8 cellular contexts compared by ENCODE assay signal in the genomic region with DNA sequence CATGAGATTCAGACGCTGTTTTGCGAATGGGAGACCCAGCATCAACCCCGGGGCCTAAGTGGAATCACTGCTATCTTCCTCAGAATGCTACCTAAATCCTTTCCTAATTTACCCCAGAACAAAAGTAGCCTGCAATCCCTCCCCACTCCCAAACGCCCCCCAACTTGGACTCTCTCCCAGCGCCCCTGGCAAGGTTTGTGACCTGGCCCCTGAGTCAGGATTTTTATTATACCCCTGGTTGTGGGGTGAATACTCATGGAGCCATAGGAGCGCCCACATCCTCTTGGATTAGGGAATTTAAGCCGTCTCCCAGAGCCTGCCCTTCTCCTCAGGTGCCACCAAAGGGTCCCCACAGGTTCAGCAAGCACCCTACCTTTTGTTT. TPM values are rescaled to one million over a fixed set of nuclear protein-coding genes. Genes with fewer than 3 reads are reported as not detected.
DNase-seq lines count a peak whose midpoint lies in the region; ATAC-seq and TF ChIP-seq lines count a peak whose summit lies in the region.

No MANE protein-coding gene starts in this region.

- WGBS in lower leg skin, 2 donors, result 6 to 13% methylated on average over 7 of the region's 7 CpGs

- H3F3A ChIP-seq in GM23338 (replicated peaks; ENCODE audit: low read depth), result peaks cover 26% of the 10 kb centered on the region
- H3F3A ChIP-seq in SU-DHL-6 (ENCODE audit: insufficient read depth), result peaks cover 14% of the 10 kb centered on the region; the same call in 1 of the 2 replicates

- H3K27ac ChIP-seq in GM23338 (ENCODE audit: low read depth), result peak overlapping the region; percentile 45; the same call in 1 of the 2 replicates
- H3K27ac ChIP-seq in SU-DHL-6 (ENCODE audit: low read depth, low read length), result peak overlapping the region; percentile 15; the same call in 1 of the 2 replicates
- H3K27ac ChIP-seq in gastrocnemius medialis, result peak overlapping the region; percentile 88 to 97 (median 96)

- peak overlapping the region; percentile 77 for H3K9ac ChIP-seq in SU-DHL-6 (ENCODE audit: low read length)

- ATAC-seq in GM23338 (no peak; the same call in 2 of the 3 replicates), gastrocnemius medialis (no peak), HG03108 (IDR thresholded peaks at IDR 0.05; ENCODE audit: unreplicated experiment) (no peak), HG03571 (IDR thresholded peaks at IDR 0.05; ENCODE audit: unreplicated experiment) (no peak)

- H3K9me3 Mint-ChIP-seq in GM23338, result no peaks in the 10 kb centered on the region; the same call in 1 of the 3 replicates

- intact Hi-C loops in gastrocnemius medialis (cut with DNase I; ENCODE audit: low total_unique reads), result loop anchor here (1.0 kb wide), 1 partner anchor 24 kb away; a partner anchor contains a TSS
- intact Hi-C loops in lower leg skin (cut with DNase I; ENCODE audit: low total_unique reads), result no loop called here

- no peaks in the 10 kb centered on the region for H3K9me2 ChIP-seq in GM23338 (ENCODE audit: insufficient read depth)
- no peaks in the 10 kb centered on the region for H3K9me2 ChIP-seq in SU-DHL-6 (replicated peaks; ENCODE audit: insufficient read depth, low read length)

- peak overlapping the region; percentile 90 for H3K4me3 ChIP-seq in GM23338
- peak overlapping the region; percentile 74 for H3K4me3 ChIP-seq in SU-DHL-6 (ENCODE audit: insufficient read depth, low read length, poor library complexity, severe bottlenecking)
- peak overlapping the region; percentile 79 for H3K4me3 ChIP-seq in fibroblast of pulmonary artery (replicated peaks; ENCODE audit: low read depth, low read length)
- peak overlapping the region; percentile 61 to 82 (median 75) for H3K4me3 ChIP-seq in gastrocnemius medialis
- no peak overlapping the region for H3K4me3 ChIP-seq in lower leg skin (ENCODE audit: low read depth, poor library complexity, severe bottlenecking)

- peak overlapping the region; percentile 96 for H3K4me3 Mint-ChIP-seq in GM23338

- H3K4me1 ChIP-seq in GM23338 (ENCODE audit: insufficient read depth) (peaks cover 22% of the 10 kb centered on the region), gastrocnemius medialis (peaks cover 24 to 39% of the 10 kb centered on the region in 2 donors)

- peak overlapping the region; percentile 89 for H3K4me2 ChIP-seq in GM23338
- H3K4me2 ChIP-seq in SU-DHL-6 (ENCODE audit: low read depth, low read length, poor library complexity, severe bottlenecking), result peak overlapping the region; percentile 80

- peaks cover 22% of the 10 kb centered on the region for H3K36me3 Mint-ChIP-seq in GM23338 (ENCODE audit: low read depth)

- peak overlapping the region; percentile 98 for H3K27ac Mint-ChIP-seq in GM23338

- DNase-seq in GM23338 (ENCODE audit: low spot score) (no peak), fibroblast of pulmonary artery (ENCODE audit: low read depth) (no peak), gastrocnemius medialis (no peak), NCI-H2107 treated with DMSO at 0.1 percent for 48 hours (lab: John Stamatoyannopoulos, UW; ENCODE audit: unreplicated experiment) (no peak), lower leg skin (ENCODE audit: low spot score in 2 of 2) (no peak)

- TF ChIP-seq POLR2A in gastrocnemius medialis (IDR thresholded peaks at IDR 0.05) (no peak), lower leg skin (IDR thresholded peaks at IDR 0.05) (no peak)

- peaks cover 26% of the 10 kb centered on the region for H3K4me1 Mint-ChIP-seq in GM23338

- in situ Hi-C loops in gastrocnemius medialis (cut with MboI; ENCODE audit: low sequenced_read_pairs in 4 of 4), result no loop called here

- 0 out of 2 replicates have a peak, but pooled peaks cover 2% of the 10 kb centered on the region for H3K36me3 ChIP-seq in GM23338 (ENCODE audit: insufficient read depth)
- H3K36me3 ChIP-seq in SU-DHL-6 (ENCODE audit: low read length), result no peaks in the 10 kb centered on the region
- no peaks in the 10 kb centered on the region for H3K36me3 ChIP-seq in gastrocnemius medialis

- peaks cover 13% of the 10 kb centered on the region; the same call in 1 of the 2 replicates for H3K79me2 ChIP-seq in GM23338 (replicated peaks; ENCODE audit: insufficient read depth)
- peaks cover 6% of the 10 kb centered on the region; the same call in 1 of the 2 replicates for H3K79me2 ChIP-seq in SU-DHL-6 (ENCODE audit: insufficient read depth, low read length)

- no peaks in the 10 kb centered on the region for H4K20me1 ChIP-seq in GM23338 (replicated peaks; ENCODE audit: insufficient read depth)
- H4K20me1 ChIP-seq in SU-DHL-6 (ENCODE audit: low read depth, low read length), result no peaks in the 10 kb centered on the region

- no peaks in the 10 kb centered on the region for H3K27me3 ChIP-seq in GM23338 (ENCODE audit: insufficient read depth)
- H3K27me3 ChIP-seq in SU-DHL-6 (ENCODE audit: low read length), result no peaks in the 10 kb centered on the region
- H3K27me3 ChIP-seq in gastrocnemius medialis, result no peaks in the 10 kb centered on the region

- no peaks in the 10 kb centered on the region for H3K9me3 ChIP-seq in SU-DHL-6 (ENCODE audit: insufficient read depth, low read length)
- no peaks in the 10 kb centered on the region for H3K9me3 ChIP-seq in gastrocnemius medialis

- TF ChIP-seq CTCF in GM23338 (conservative IDR thresholded peaks at IDR 0.05; ENCODE audit: low read depth in 2 of 2), result no peak
- no peak for TF ChIP-seq CTCF in SU-DHL-6 (IDR thresholded peaks at IDR 0.05; ENCODE audit: insufficient read depth, low read length, poor library complexity, severe bottlenecking)
- TF ChIP-seq CTCF in fibroblast of pulmonary artery (IDR thresholded peaks at IDR 0.05; ENCODE audit: low read length, missing control alignments), result no peak
- TF ChIP-seq CTCF in gastrocnemius medialis (IDR thresholded peaks at IDR 0.05 in 4 of 5, conservative IDR thresholded peaks at IDR 0.05 in 1 of 5), result no peak
- no peak for TF ChIP-seq CTCF in lower leg skin (IDR thresholded peaks at IDR 0.05)

- peaks cover 20% of the 10 kb centered on the region for H3K27me3 Mint-ChIP-seq in GM23338 (ENCODE audit: insufficient read depth, low read depth, poor library complexity)

- H2AFZ ChIP-seq in GM23338 (peak overlapping the region; percentile 88; the same call in 1 of the 2 replicates), SU-DHL-6 (ENCODE audit: low read depth, low read length, severe bottlenecking) (peak overlapping the region; percentile 36)

TF ChIP-seq in GM23338, 12 proteins besides CTCF, POLR2A, EP300 and RAD21 (continues in another document):
- TF ChIP-seq JUNB (IDR thresholded peaks at IDR 0.05; ENCODE audit: unreplicated experiment) (no peak), NANOG (IDR thresholded peaks at IDR 0.05; ENCODE audit: borderline replicate concordance) (no peak), STAT1 (IDR thresholded peaks at IDR 0.05; ENCODE audit: unreplicated experiment) (no peak), POLR2AphosphoS5 (IDR thresholded peaks at IDR 0.05; ENCODE audit: low read depth) (no peak), ZNF331 (CRISPR knock-in tag; IDR thresholded peaks at IDR 0.05; ENCODE audit: low read depth) (no peak), EZH2 (IDR thresholded peaks at IDR 0.05; ENCODE audit: low read depth, unreplicated experiment) (no peak)
- TF ChIP-seq, protein P1, sequence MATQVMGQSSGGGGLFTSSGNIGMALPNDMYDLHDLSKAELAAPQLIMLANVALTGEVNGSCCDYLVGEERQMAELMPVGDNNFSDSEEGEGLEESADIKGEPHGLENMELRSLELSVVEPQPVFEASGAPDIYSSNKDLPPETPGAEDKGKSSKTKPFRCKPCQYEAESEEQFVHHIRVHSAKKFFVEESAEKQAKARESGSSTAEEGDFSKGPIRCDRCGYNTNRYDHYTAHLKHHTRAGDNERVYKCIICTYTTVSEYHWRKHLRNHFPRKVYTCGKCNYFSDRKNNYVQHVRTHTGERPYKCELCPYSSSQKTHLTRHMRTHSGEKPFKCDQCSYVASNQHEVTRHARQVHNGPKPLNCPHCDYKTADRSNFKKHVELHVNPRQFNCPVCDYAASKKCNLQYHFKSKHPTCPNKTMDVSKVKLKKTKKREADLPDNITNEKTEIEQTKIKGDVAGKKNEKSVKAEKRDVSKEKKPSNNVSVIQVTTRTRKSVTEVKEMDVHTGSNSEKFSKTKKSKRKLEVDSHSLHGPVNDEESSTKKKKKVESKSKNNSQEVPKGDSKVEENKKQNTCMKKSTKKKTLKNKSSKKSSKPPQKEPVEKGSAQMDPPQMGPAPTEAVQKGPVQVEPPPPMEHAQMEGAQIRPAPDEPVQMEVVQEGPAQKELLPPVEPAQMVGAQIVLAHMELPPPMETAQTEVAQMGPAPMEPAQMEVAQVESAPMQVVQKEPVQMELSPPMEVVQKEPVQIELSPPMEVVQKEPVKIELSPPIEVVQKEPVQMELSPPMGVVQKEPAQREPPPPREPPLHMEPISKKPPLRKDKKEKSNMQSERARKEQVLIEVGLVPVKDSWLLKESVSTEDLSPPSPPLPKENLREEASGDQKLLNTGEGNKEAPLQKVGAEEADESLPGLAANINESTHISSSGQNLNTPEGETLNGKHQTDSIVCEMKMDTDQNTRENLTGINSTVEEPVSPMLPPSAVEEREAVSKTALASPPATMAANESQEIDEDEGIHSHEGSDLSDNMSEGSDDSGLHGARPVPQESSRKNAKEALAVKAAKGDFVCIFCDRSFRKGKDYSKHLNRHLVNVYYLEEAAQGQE (IDR thresholded peaks at IDR 0.05; ENCODE audit: unreplicated experiment), result no peak

RNA-seq across cellular contexts. Expression of a gene that starts 0.4 kb away (rescaled TPM):
- 96.9 and 103 TPM in 2 replicates for total RNA-seq in GM23338 (2014; rRNA removed; shearing (Covaris generic))
- 164 and 170 TPM in 2 replicates for polyA plus RNA-seq in GM23338 (2016; fragmentation: Nextera tagmentation; extraction: Ambion mirVana)
- total RNA-seq in gastrocnemius medialis (100 to 1,000 TPM; 159 to 334 (median 198) TPM), lower leg skin (10 to 100 TPM in 3 of 4 donors, 1 to 10 TPM in 1; 9.0 to 40.1 (median 22.5) TPM)

RNA-seq across cellular contexts. Expression of a gene that starts 5.4 kb away (rescaled TPM):
- 1,092 and 1,271 TPM in 2 replicates for total RNA-seq in GM23338 (2014; rRNA removed; shearing (Covaris generic))
- polyA plus RNA-seq in GM23338 (2016; fragmentation: Nextera tagmentation; extraction: Ambion mirVana), result 1,545 and 1,548 TPM in 2 replicates
- total RNA-seq in gastrocnemius medialis (100 to 1,000 TPM; 159 to 324 (median 202) TPM), lower leg skin (1,000 to 10,000 TPM in 1 of 4 donors, 100 to 1,000 TPM in 3; 700 to 1,156 (median 824) TPM)

RNA-seq across cellular contexts. Expression of a gene that starts 24.7 kb away (rescaled TPM):
- total RNA-seq in GM23338 (2014; rRNA removed; shearing (Covaris generic)), result 97.2 and 142 TPM in 2 replicates
- 23.3 and 26.2 TPM in 2 replicates for polyA plus RNA-seq in GM23338 (2016; fragmentation: Nextera tagmentation; extraction: Ambion mirVana)
- total RNA-seq in gastrocnemius medialis (10 to 100 TPM; 45.9 to 77.7 (median 62.1) TPM), lower leg skin (10 to 100 TPM; 51.2 to 84.1 (median 64.9) TPM)

RNA-seq across cellular contexts. Expression of a gene that starts 34.7 kb away (rescaled TPM):
- total RNA-seq in GM23338 (2014; rRNA removed; shearing (Covaris generic)), result 4.2 and 5.4 TPM in 2 replicates
- polyA plus RNA-seq in GM23338 (2016; fragmentation: Nextera tagmentation; extraction: Ambion mirVana), result 2.2 and 2.7 TPM in 2 replicates
- total RNA-seq in gastrocnemius medialis (1 to 10 TPM; 3.1 to 9.1 (median 3.7) TPM), lower leg skin (1 to 10 TPM; 3.4 to 4.4 (median 3.7) TPM)

RNA-seq across cellular contexts. Expression of a gene that starts 36.3 kb away (rescaled TPM):
- 1,633 and 2,039 TPM in 2 replicates for total RNA-seq in GM23338 (2014; rRNA removed; shearing (Covaris generic))
- 3,858 and 3,875 TPM in 2 replicates for polyA plus RNA-seq in GM23338 (2016; fragmentation: Nextera tagmentation; extraction: Ambion mirVana)
- total RNA-seq in gastrocnemius medialis (1,000 to 10,000 TPM; 1,323 to 2,217 (median 1,977) TPM), lower leg skin (1,000 to 10,000 TPM; 3,201 to 5,967 (median 4,725) TPM)

Comparison
In these comparisons a context has a peak if more than half of its experiments do, and no peak if none do; other contexts are left out.
1. H3K27ac ChIP-seq: peak in every context shown above with its lines; median percentile 96 in gastrocnemius medialis; 45 in GM23338; 15 in SU-DHL-6.